8 cellular contexts compared by ENCODE assay signal in the genomic region with DNA sequence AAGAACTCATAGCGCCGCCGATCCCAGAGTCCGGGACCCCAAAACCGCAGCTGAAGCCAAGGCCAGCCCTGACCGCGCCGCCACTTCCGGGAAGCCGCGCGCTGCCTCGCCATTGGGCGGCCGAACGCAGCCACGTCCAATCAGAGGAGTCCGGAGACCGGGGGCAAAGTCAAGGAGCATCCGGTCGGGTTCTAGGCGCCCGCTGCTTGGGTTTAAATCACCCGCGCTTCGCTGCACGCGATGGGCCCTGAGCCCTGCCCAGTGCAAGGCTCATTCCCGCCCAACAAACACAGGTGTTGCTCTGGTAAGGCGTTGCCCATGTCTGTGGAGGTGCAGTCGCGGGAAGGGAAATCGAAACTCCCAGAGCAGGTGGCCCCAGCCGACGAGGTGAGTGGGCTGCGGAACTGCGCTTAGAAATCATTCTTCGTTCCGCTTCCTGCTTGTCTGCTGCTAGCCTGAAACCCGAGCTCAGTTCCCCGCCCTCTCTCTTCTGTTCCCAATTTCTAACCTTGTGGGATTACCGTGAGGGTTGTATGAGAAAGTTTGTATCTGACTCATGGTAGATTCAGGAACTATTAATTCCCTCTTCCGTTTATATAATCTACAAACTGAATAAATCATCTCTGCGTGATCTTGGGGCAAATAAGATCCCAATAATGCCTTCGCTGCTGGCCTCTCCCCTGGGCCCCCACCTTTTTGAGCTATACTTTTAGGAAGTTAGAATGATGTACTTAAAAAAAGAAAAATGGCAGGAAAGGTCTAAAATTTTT. TPM values are rescaled to one million over a fixed set of nuclear protein-coding genes. Genes with fewer than 3 reads are reported as not detected.
DNase-seq lines count a peak whose midpoint lies in the region; ATAC-seq and TF ChIP-seq lines count a peak whose summit lies in the region.

A gene (minus strand): TSS at position 96 of the 770 bp plus-strand sequence. CDS start 86 bp downstream, at position 10.

- WGBS in upper lobe of left lung, 2 donors, result 0 to 1% methylated on average over 20 to 40 of the region's 45 CpGs

- TF ChIP-seq EP300 in upper lobe of left lung (IDR thresholded peaks at IDR 0.05), result no peak

- peak within 1 kb of the TSS; percentile 57 to 84 (median 70) for H3K4me3 ChIP-seq in upper lobe of left lung

- ATAC-seq in GM18498 (IDR thresholded peaks at IDR 0.05; ENCODE audit: unreplicated experiment) (peak; percentile 72), HG02885 (IDR thresholded peaks at IDR 0.05; ENCODE audit: poor library complexity, unreplicated experiment) (peak; percentile 82), left cardiac atrium (peak; percentile 98), upper lobe of left lung (ENCODE audit: low FRiP score in 2 of 2) (peak; percentile 97)

- H3K27me3 ChIP-seq in upper lobe of left lung, result no peaks in the 10 kb centered on the region

- H3K4me1 ChIP-seq in upper lobe of left lung, result peaks cover 21 to 35% (median 30%) of the 10 kb centered on the region in 4 donors

- no peaks in the 10 kb centered on the region for H3K9me3 ChIP-seq in upper lobe of left lung

- intact Hi-C loops in T-helper 1 cell treated with Interleukin-12 subunit alpha and Interleukin-12 subunit beta and Interleukin-4 antibody, amounts not matched to agents 30 ng/mL and 1 ng/mL, for 36 hours (cut with micrococcal nuclease), result loop anchor here (1.0 to 10.0 kb wide), 11 partner anchors 50 to 1861 kb away; a partner anchor contains a TSS
- intact Hi-C loops in left cardiac atrium (cut with DNase I), result loop anchor here in 1 of 2 donors (5.0 to 10.0 kb wide), 2 partner anchors 79 to 143 kb away; a partner anchor contains a TSS
- intact Hi-C loops in posterior vena cava (cut with DNase I), result loop anchor here (5.0 to 10.0 kb wide), 2 partner anchors 143 to 151 kb away; a partner anchor contains a TSS

- no peaks in the 10 kb centered on the region for H3K36me3 ChIP-seq in upper lobe of left lung

- TF ChIP-seq CTCF in upper lobe of left lung (IDR thresholded peaks at IDR 0.05), result no peak

- peak in 2 of 4 donors; percentile 30 to 68 for TF ChIP-seq POLR2A in upper lobe of left lung (IDR thresholded peaks at IDR 0.05)

- peak; percentile 63 for DNase-seq in NCI-H1694 (lab: John Stamatoyannopoulos, UW)
- DNase-seq in amniotic epithelial cell (ENCODE audit: low read depth), result peak; percentile 94
- peak; percentile 93 for DNase-seq in left cardiac atrium
- peak; percentile 97 for DNase-seq in posterior vena cava (ENCODE audit: low spot score)
- peak; percentile 93 to 97 for DNase-seq in upper lobe of left lung

- H3K27ac ChIP-seq in upper lobe of left lung, result peak within 1 kb of the TSS; percentile 90 to 92 (median 90)

RNA-seq across cellular contexts. Expression of the gene that starts here (rescaled TPM):
- total RNA-seq in T-helper 1 cell treated with Interleukin-12 subunit alpha and Interleukin-12 subunit beta and Interleukin-4 antibody, amounts not matched to agents 30 ng/mL and 1 ng/mL, for 36 hours, result 34.3 and 36.7 TPM in 2 replicates
- total RNA-seq in left cardiac atrium, result 1 to 10 TPM; 3.9 to 5.4 TPM
- 10 to 100 TPM in 1 of 2 donors, 1 to 10 TPM in 1; 8.7 to 12.0 TPM for total RNA-seq in posterior vena cava
- 10 to 100 TPM in 5 of 6 donors, 1 to 10 TPM in 1; 8.8 to 19.9 (median 10.9) TPM for total RNA-seq in upper lobe of left lung

Comparison
In these comparisons a context has a peak if more than half of its experiments do, and no peak if none do; other contexts are left out.
1. Peak in every context shown above with its lines: DNase-seq, ATAC-seq, H3K4me3 ChIP-seq and H3K27ac ChIP-seq.